ENCODE assay signal across 13 cellular contexts in the genomic region with DNA sequence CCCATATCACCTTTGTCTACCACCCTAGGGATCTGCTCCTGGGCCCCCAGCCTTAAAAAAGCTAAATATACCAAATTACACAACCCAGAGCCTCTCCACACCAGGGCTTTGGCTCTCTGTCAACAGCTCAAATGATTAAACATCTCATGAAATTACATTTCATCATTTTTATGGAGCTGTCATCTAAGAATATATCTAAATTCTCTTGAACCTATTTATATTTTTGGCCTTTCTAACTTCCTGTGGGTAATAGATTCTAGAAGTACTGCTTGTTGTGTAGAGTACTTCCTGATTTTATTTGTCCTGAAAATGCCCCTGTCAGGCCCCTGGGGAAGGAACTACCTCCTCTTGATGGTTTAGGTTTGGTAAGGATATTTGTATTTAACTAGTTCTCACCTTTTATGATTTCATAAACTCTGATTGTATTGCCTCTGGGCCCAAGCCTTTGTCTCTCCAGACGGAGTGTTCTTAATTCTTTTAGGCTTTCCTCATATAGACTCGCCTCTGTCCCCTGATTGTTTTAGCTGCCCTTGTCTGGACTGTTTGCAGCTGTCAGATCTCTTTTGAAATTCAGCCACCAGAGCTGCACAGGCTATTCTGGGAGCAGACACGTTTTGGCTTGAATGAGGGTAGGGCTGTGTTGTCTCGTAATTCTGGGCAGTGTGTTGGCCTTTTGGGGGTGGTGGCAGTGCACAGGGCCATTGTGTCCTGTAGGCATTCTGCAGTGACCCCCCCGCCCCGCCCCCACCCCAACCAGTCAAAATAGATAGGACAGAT. TPM values are rescaled to one million over a fixed set of nuclear protein-coding genes. Genes with fewer than 3 reads are reported as not detected.
DNase-seq lines count a peak whose midpoint lies in the region; ATAC-seq and TF ChIP-seq lines count a peak whose summit lies in the region.
"Had no signal": no experiment of that assay in that cellular context is flagged by ENCODE, and none has a peak within 500 bp of the region (broad histone marks: within the 10 kb centered on the region; RNA-seq: fewer than 3 reads in every experiment).

No MANE protein-coding gene starts in this region.

- no peak overlapping the region for H3K27ac Mint-ChIP-seq in progenitor cell of endocrine pancreas

- H3K27me3 ChIP-seq in psoas muscle (ENCODE audit: insufficient read depth in 3 of 3, low read length in 2 of 3), result no peaks in the 10 kb centered on the region

- 5 to 10% (median 6%) methylated on average over 5 to 6 of the region's 6 CpGs for WGBS in psoas muscle, 3 donors

- H3K36me3 ChIP-seq in psoas muscle (ENCODE audit: insufficient read depth in 1 of 2, low read depth in 1 of 2), result peaks cover 0 to 46% of the 10 kb centered on the region in 2 donors

- H3K4me3 ChIP-seq in fibroblast of pulmonary artery (replicated peaks; ENCODE audit: low read depth, low read length) (no peak overlapping the region), psoas muscle (peak overlapping the region; percentile 24)

- H3K36me3 Mint-ChIP-seq in progenitor cell of endocrine pancreas (ENCODE audit: insufficient read depth), result no peaks in the 10 kb centered on the region

- ATAC-seq in psoas muscle (peak; percentile 81 to 92 (median 85)), HG03442 (IDR thresholded peaks at IDR 0.05; ENCODE audit: unreplicated experiment) (no peak)

- H3K4me1 ChIP-seq in psoas muscle, result peaks cover 78% of the 10 kb centered on the region

- DNase-seq in EH (ENCODE audit: low read depth) (peak; percentile 20), NCI-H69 (lab: John Stamatoyannopoulos, UW) (peak; percentile 79), fibroblast of pulmonary artery (ENCODE audit: low read depth) (peak; percentile 28), psoas muscle (peak in 1 of 2 donors; percentile 67), NCI-H1436 treated with DMSO at 0.1 percent for 48 hours (lab: John Stamatoyannopoulos, UW) (no peak), progenitor cell of endocrine pancreas (ENCODE audit: low spot score, unreplicated experiment) (no peak), retina (no peak)
- DNase-seq: activated CD4-positive, alpha-beta T cell treated with anti-CD3 and anti-CD28 coated beads for 1 hour; activated naive CD4-positive, alpha-beta T cell treated with anti-CD3 and anti-CD28 coated beads, Interleukin-2, amount 50 U/mL, for 16 hours; Calu3 had no signal

- H3K4me3 Mint-ChIP-seq in progenitor cell of endocrine pancreas (ENCODE audit: low read depth), result no peak overlapping the region

- no peaks in the 10 kb centered on the region for H3K9me3 Mint-ChIP-seq in progenitor cell of endocrine pancreas (ENCODE audit: low read depth)

- peak overlapping the region; percentile 87 for H3K27ac ChIP-seq in psoas muscle

- no peak for TF ChIP-seq CTCF in fibroblast of pulmonary artery (IDR thresholded peaks at IDR 0.05; ENCODE audit: low read length, missing control alignments)
- TF ChIP-seq CTCF in psoas muscle (IDR thresholded peaks at IDR 0.05), result no peak
- no peak for TF ChIP-seq CTCF in progenitor cell of endocrine pancreas (IDR thresholded peaks at IDR 0.05; ENCODE audit: unreplicated experiment)

- intact Hi-C loops in psoas muscle (cut with DNase I), result no loop called here

- H3K27me3 Mint-ChIP-seq in progenitor cell of endocrine pancreas, result peaks cover 57% of the 10 kb centered on the region

- no peaks in the 10 kb centered on the region for H3K4me1 Mint-ChIP-seq in progenitor cell of endocrine pancreas (ENCODE audit: low read depth)

- H3K9me3 ChIP-seq in psoas muscle, result no peaks in the 10 kb centered on the region

RNA-seq across cellular contexts. Expression of gene MYOG, which starts 16.6 kb away (rescaled TPM):
- total RNA-seq in psoas muscle, result 100 to 1,000 TPM in 3 of 4 donors, 10 to 100 TPM in 1; 42.9 to 451 (median 253) TPM
- 100 to 1,000 TPM in 1 of 3 donors, 10 to 100 TPM in 1, 1 to 10 TPM in 1; 9.7 to 160 (median 59.7) TPM for polyA plus RNA-seq in psoas muscle
- total RNA-seq in progenitor cell of endocrine pancreas, result not detected in 2 replicates
- total RNA-seq: Calu3, HT1080, pulmonary artery endothelial cell had no signal

RNA-seq across cellular contexts. Expression of gene PPFIA4, which starts 42.9 kb away (rescaled TPM):
- total RNA-seq in psoas muscle (10 to 100 TPM; 29.1 to 99.8 (median 51.5) TPM), progenitor cell of endocrine pancreas (0.87 and 1.2 TPM in 2 replicates)
- 10 to 100 TPM in 2 of 3 donors, 1 to 10 TPM in 1; 8.3 to 28.3 (median 14.1) TPM for polyA plus RNA-seq in psoas muscle

RNA-seq across cellular contexts. Expression of gene ADORA1, which starts 58.3 kb away (rescaled TPM):
- 10 to 100 TPM in 1 of 4 donors, 1 to 10 TPM in 3; 1.2 to 10.4 (median 6.1) TPM for total RNA-seq in psoas muscle
- polyA plus RNA-seq in psoas muscle, result 1 to 10 TPM; 1.1 to 1.8 (median 1.3) TPM
- total RNA-seq in progenitor cell of endocrine pancreas, result 0.14 and 0.16 TPM in 2 replicates
- total RNA-seq: pulmonary artery endothelial cell had no signal

Comparison
In these comparisons a context has a peak if more than half of its experiments do, and no peak if none do; other contexts are left out.
1. DNase-seq: peak in EH (single experiment), NCI-H69 (single experiment) and fibroblast of pulmonary artery (single experiment); none in NCI-H1436 treated with DMSO at 0.1 percent for 48 hours (single experiment), progenitor cell of endocrine pancreas (single experiment) and retina (single experiment).
2. RNA of gene MYOG, which starts 16.6 kb away (total RNA-seq): 42.9 to 451 TPM in psoas muscle; not detected in progenitor cell of endocrine pancreas; every median in the first group is over 10 times any median in the second.
3. RNA of gene PPFIA4, which starts 42.9 kb away (total RNA-seq): 29.1 to 99.8 TPM in psoas muscle; 0.87 to 1.2 TPM in progenitor cell of endocrine pancreas; every median in the first group is over 10 times any median in the second.